In genomic region chr6:44388135-44388487, GRCh38 we compare ENCODE assay signal across 1 cellular context.
TF ChIP-seq lines count a peak whose summit lies in the region.

No MANE protein-coding gene starts in this region.

TF ChIP-seq in HCT116, 20 proteins besides CTCF, POLR2A, EP300 and RAD21 (continued from another document):
- TF ChIP-seq REST (IDR thresholded peaks at IDR 0.05; ENCODE audit: low read depth) (no peak), ZFX (IDR thresholded peaks at IDR 0.05) (no peak)
